In the genomic region with DNA sequence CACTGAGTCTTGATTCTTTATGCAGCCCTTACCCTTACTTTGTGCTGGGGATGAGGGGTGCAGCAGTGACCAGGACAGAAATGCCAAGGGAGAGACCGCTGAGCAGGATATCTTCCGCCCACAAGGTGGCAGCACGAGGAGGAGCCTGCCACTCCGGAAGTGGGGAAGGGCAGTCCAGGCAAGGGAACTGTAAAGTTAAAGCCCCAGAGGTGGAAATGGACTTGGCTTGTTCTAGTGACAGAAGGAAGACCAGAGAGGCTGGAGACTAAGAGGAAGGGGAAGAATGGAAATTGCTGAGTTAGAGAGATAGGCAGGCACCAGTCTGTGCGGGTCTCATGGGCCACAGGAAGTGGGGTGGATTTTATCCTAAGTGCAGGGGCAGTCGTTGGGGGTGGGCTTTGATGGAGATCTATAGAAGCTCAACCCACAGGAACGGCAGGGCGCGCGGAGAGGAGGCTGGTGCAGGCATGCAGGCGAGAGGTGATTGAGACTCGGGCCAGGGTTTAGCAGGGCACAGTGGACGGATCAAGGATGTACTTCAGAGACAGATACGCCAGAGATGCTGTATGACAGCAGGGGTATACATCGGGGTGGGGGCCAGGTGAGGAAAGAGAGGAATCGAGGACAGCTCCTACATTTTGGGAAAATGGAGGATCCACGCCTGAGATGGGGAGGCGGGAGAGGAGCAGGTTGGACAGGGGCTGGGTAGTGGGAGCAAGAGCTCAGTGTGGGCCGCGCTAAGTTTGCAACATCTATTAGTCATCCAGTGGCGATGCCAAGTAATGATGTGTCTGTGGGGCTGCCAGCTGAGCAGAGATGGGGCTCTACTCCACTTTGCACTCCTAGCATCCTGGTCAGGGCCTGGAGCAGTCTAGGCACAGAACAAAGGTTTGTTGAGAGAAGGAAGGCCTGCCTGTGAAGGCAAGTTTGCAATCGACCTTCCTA, we compare ENCODE assay signal across 8 cellular contexts. TPM values are rescaled to one million over a fixed set of nuclear protein-coding genes. Genes with fewer than 3 reads are reported as not detected.
DNase-seq lines count a peak whose midpoint lies in the region; ATAC-seq and TF ChIP-seq lines count a peak whose summit lies in the region.

No MANE protein-coding gene starts in this region.

- peaks cover 44% of the 10 kb centered on the region for H3K4me1 Mint-ChIP-seq in activated T-cell treated with anti-CD3 and anti-CD28 coated beads, Interleukin-2, amount 50 U/mL, for 4 hours (ENCODE audit: low read depth)
- peaks cover 27 to 51% (median 44%) of the 10 kb centered on the region in 4 donors for H3K4me1 Mint-ChIP-seq in naive thymus-derived CD8-positive, alpha-beta T cell

- DNase-seq in EH (ENCODE audit: low read depth) (peak; percentile 85), KBM-7 (peak; percentile 90), PC-3 (peak; percentile 92), esophagus muscularis mucosa (ENCODE audit: extremely low spot score) (no peak), thoracic aorta (ENCODE audit: low spot score) (peak; percentile 40)
- peak; percentile 64 for DNase-seq in activated T-cell treated with anti-CD3 and anti-CD28 coated beads, Interleukin-2, amount 50 U/mL, for 4 hours
- peak; percentile 39 to 82 (median 68) for DNase-seq in naive thymus-derived CD8-positive, alpha-beta T cell

- H3K36me3 ChIP-seq in PC-3 (ENCODE audit: low read depth, low read length) (no peaks in the 10 kb centered on the region), esophagus muscularis mucosa (peaks cover 0 to 4% (median 2%) of the 10 kb centered on the region in 4 donors), thoracic aorta (no peaks in the 10 kb centered on the region)

- intact Hi-C loops in PC-3 (cut with micrococcal nuclease) (loop anchor here (1.0 to 5.0 kb wide), 2 partner anchors 54 to 109 kb away; partner anchors contain the start of gene CLCF1), esophagus muscularis mucosa (cut with DNase I) (loop anchor here (1.0 to 5.0 kb wide), 2 partner anchors 54 to 119 kb away; no protein-coding TSS in a partner anchor)

- in situ Hi-C loops in KBM-7 (cut with MboI; ENCODE audit: low pct_unique_long_range_greater_than_20kb, low sequenced_read_pairs): no loop called here

- H4K20me1 ChIP-seq in PC-3 (ENCODE audit: low read length): peaks cover 4% of the 10 kb centered on the region; the same call in 1 of the 2 replicates

- POLR2A ChIA-PET in PC-3 (lab: Charles Lee; ENCODE audit: unreplicated experiment): interaction anchor here (0.6 kb wide), 2 partner anchors 54 to 91 kb away, joined by 3 to 5 read pairs; partner anchors contain the start of gene POLD4
- POLR2A ChIA-PET in naive thymus-derived CD8-positive, alpha-beta T cell (lab: Charles Lee): interaction anchor here (1.3 to 35.0 kb wide), 8 partner anchors 9 to 129 kb away, joined by 3 to 2293 read pairs (median 17); partner anchors contain the start of genes ANKRD13D, POLD4, RAD9A and SSH3

- H3K4me3 ChIP-seq in PC-3 (ENCODE audit: low read length) (no peak overlapping the region), esophagus muscularis mucosa (peak overlapping the region in 2 of 4 donors; percentile 7 to 8), thoracic aorta (peak overlapping the region; percentile 9)

- TF ChIP-seq CTCF in PC-3 (conservative IDR thresholded peaks at IDR 0.05; ENCODE audit: low read depth, low read length): peak; percentile 95
- TF ChIP-seq CTCF in esophagus muscularis mucosa (IDR thresholded peaks at IDR 0.05): peak; percentile 77 to 92 (median 90)
- TF ChIP-seq CTCF in thoracic aorta (IDR thresholded peaks at IDR 0.05): peak; percentile 79

- H3F3A ChIP-seq in PC-3 (ENCODE audit: low read length, unreplicated experiment): peaks cover 4% of the 10 kb centered on the region

- peak overlapping the region; percentile 19 for H3K4me3 Mint-ChIP-seq in activated T-cell treated with anti-CD3 and anti-CD28 coated beads, Interleukin-2, amount 50 U/mL, for 4 hours
- H3K4me3 Mint-ChIP-seq in naive thymus-derived CD8-positive, alpha-beta T cell: peak overlapping the region; percentile 46 to 93 (median 67)

- ATAC-seq in PC-3: peak; percentile 60
- ATAC-seq in activated T-cell treated with anti-CD3 and anti-CD28 coated beads, Interleukin-2, amount 50 U/mL, for 4 hours: peak; percentile 30 to 34
- ATAC-seq in naive thymus-derived CD8-positive, alpha-beta T cell: peak; percentile 43 to 46
- peak; percentile 41 for ATAC-seq in thoracic aorta (ENCODE audit: insufficient number of reproducible peaks, low FRiP score, low read depth)
- ATAC-seq in HG03039 (IDR thresholded peaks at IDR 0.05; ENCODE audit: unreplicated experiment): no peak

- H3K4me1 ChIP-seq in PC-3 (ENCODE audit: insufficient read depth, low read length): peaks cover 29% of the 10 kb centered on the region
- H3K4me1 ChIP-seq in esophagus muscularis mucosa: peaks cover 31 to 57% (median 44%) of the 10 kb centered on the region in 4 donors
- H3K4me1 ChIP-seq in thoracic aorta (ENCODE audit: control insufficient read depth in 1 of 2, low read depth in 2 of 2): peaks cover 13 to 47% of the 10 kb centered on the region in 2 donors

- no peaks in the 10 kb centered on the region for H3K9me2 ChIP-seq in PC-3 (replicated peaks; ENCODE audit: low read length)

- no peak for TF ChIP-seq EP300 in esophagus muscularis mucosa (IDR thresholded peaks at IDR 0.05)

- peak overlapping the region; percentile 38 for H3K4me2 ChIP-seq in PC-3 (ENCODE audit: low read length)

- H3K79me2 ChIP-seq in PC-3 (ENCODE audit: low read length): peaks cover 15% of the 10 kb centered on the region

- BruUV-seq in PC-3 (replicated peaks; lab: Mats Ljungman, UMichigan): no TSS peak

- H3K9ac ChIP-seq in PC-3 (ENCODE audit: low read length): no peak overlapping the region

- H3K36me3 Mint-ChIP-seq in activated T-cell treated with anti-CD3 and anti-CD28 coated beads, Interleukin-2, amount 50 U/mL, for 4 hours (ENCODE audit: insufficient read depth): peaks cover 2% of the 10 kb centered on the region
- peaks cover 2 to 9% (median 8%) of the 10 kb centered on the region in 3 donors for H3K36me3 Mint-ChIP-seq in naive thymus-derived CD8-positive, alpha-beta T cell

- CTCF ChIA-PET in PC-3 (lab: Charles Lee): interaction anchor here (0.5 to 2.7 kb wide), 7 partner anchors 21 to 135 kb away, joined by 3 to 25 read pairs (median 4); no protein-coding TSS in a partner anchor

- H3K27ac ChIP-seq in PC-3 (ENCODE audit: low read length) (peak overlapping the region; percentile 33), esophagus muscularis mucosa (replicated peaks in 1 of 4) (peak overlapping the region; percentile 35 to 65 (median 55)), thoracic aorta (peak overlapping the region in 1 of 2 donors; percentile 43)

- WGBS in esophagus muscularis mucosa: 41% methylated on average over 22 of the region's 22 CpGs

- H3K27me3 ChIP-seq in PC-3 (ENCODE audit: low read length): no peaks in the 10 kb centered on the region
- no peaks in the 10 kb centered on the region for H3K27me3 ChIP-seq in esophagus muscularis mucosa
- H3K27me3 ChIP-seq in thoracic aorta (replicated peaks; ENCODE audit: insufficient read depth): no peaks in the 10 kb centered on the region

- peak overlapping the region; percentile 27 for H2AFZ ChIP-seq in PC-3 (ENCODE audit: low read length)

- TF ChIP-seq POLR2A in esophagus muscularis mucosa (IDR thresholded peaks at IDR 0.05; ENCODE audit: low read depth): no peak

- H3K9me3 Mint-ChIP-seq in activated T-cell treated with anti-CD3 and anti-CD28 coated beads, Interleukin-2, amount 50 U/mL, for 4 hours: no peaks in the 10 kb centered on the region
- no peaks in the 10 kb centered on the region for H3K9me3 Mint-ChIP-seq in naive thymus-derived CD8-positive, alpha-beta T cell

- H3K27me3 Mint-ChIP-seq in activated T-cell treated with anti-CD3 and anti-CD28 coated beads, Interleukin-2, amount 50 U/mL, for 4 hours (ENCODE audit: low read depth): peaks cover 3% of the 10 kb centered on the region
- H3K27me3 Mint-ChIP-seq in naive thymus-derived CD8-positive, alpha-beta T cell: no peaks in the 10 kb centered on the region

- H3K27ac Mint-ChIP-seq in naive thymus-derived CD8-positive, alpha-beta T cell: peak overlapping the region; percentile 53 to 92 (median 77)

- H3K9me3 ChIP-seq in PC-3 (ENCODE audit: low read length) (no peaks in the 10 kb centered on the region), esophagus muscularis mucosa (no peaks in the 10 kb centered on the region), thoracic aorta (no peaks in the 10 kb centered on the region)

RNA-seq across cellular contexts. Expression of gene GRK2, which starts 3.3 kb away (rescaled TPM):
- total RNA-seq in PC-3 (2014; rRNA removed) (103 TPM in 2 replicates), esophagus muscularis mucosa (10 to 100 TPM; 46.9 to 68.8 (median 59.5) TPM), thoracic aorta (10 to 100 TPM; 72.8 to 85.2 TPM)
- total RNA-seq in activated T-cell treated with anti-CD3 and anti-CD28 coated beads, Interleukin-2, amount 50 U/mL, for 4 hours: 100 to 1,000 TPM; 152 to 172 (median 171) TPM
- 100 to 1,000 TPM; 345 to 354 TPM for total RNA-seq in naive thymus-derived CD8-positive, alpha-beta T cell
- polyA plus RNA-seq in naive thymus-derived CD8-positive, alpha-beta T cell: 10 to 100 TPM; 16.8 to 70.7 (median 31.1) TPM

RNA-seq across cellular contexts. Expression of gene ANKRD13D, which starts 26.1 kb away (rescaled TPM):
- total RNA-seq in PC-3 (2014; rRNA removed): 58.9 and 63.9 TPM in 2 replicates
- total RNA-seq in activated T-cell treated with anti-CD3 and anti-CD28 coated beads, Interleukin-2, amount 50 U/mL, for 4 hours: 10 to 100 TPM; 67.7 to 75.4 (median 69.8) TPM
- 10 to 100 TPM; 27.7 to 53.0 (median 39.5) TPM for total RNA-seq in esophagus muscularis mucosa
- 100 to 1,000 TPM; 189 to 206 TPM for total RNA-seq in naive thymus-derived CD8-positive, alpha-beta T cell
- polyA plus RNA-seq in naive thymus-derived CD8-positive, alpha-beta T cell: 10 to 100 TPM in 2 of 3 donors, 1 to 10 TPM in 1; 6.0 to 18.3 (median 10.1) TPM
- total RNA-seq in thoracic aorta: 100 to 1,000 TPM in 1 of 2 donors, 10 to 100 TPM in 1; 66.6 to 101 TPM

RNA-seq across cellular contexts. Expression of gene SSH3, which starts 40.3 kb away (rescaled TPM):
- total RNA-seq in PC-3 (2014; rRNA removed): 35.1 and 52.4 TPM in 2 replicates
- 1 to 10 TPM; 4.8 to 7.2 (median 6.6) TPM for total RNA-seq in activated T-cell treated with anti-CD3 and anti-CD28 coated beads, Interleukin-2, amount 50 U/mL, for 4 hours
- 10 to 100 TPM; 28.2 to 51.5 (median 44.0) TPM for total RNA-seq in esophagus muscularis mucosa
- 10 to 100 TPM; 18.1 to 25.3 TPM for total RNA-seq in naive thymus-derived CD8-positive, alpha-beta T cell
- polyA plus RNA-seq in naive thymus-derived CD8-positive, alpha-beta T cell: 1 to 10 TPM; 1.7 to 4.5 (median 3.2) TPM
- total RNA-seq in thoracic aorta: 10 to 100 TPM; 39.4 to 59.0 TPM
